Comparison of ENCODE assay signal across 1 cellular context in genomic region chr17:40019140-40019991, GRCh38.
TF ChIP-seq lines count a peak whose summit lies in the region.

No MANE protein-coding gene starts in this region.

TF ChIP-seq in HepG2, 621 proteins besides CTCF, POLR2A, EP300 and RAD21:
- no peak for TF ChIP-seq ZBTB20 (CRISPR knock-in tag; IDR thresholded peaks at IDR 0.05; ENCODE audit: borderline replicate concordance, low read depth)
- no peak for TF ChIP-seq ELF3 (CRISPR knock-in tag; IDR thresholded peaks at IDR 0.05)
- no peak for TF ChIP-seq KDM3A (CRISPR knock-in tag; IDR thresholded peaks at IDR 0.05; ENCODE audit: low read depth)
- no peak for TF ChIP-seq ZNF558 (CRISPR knock-in tag; IDR thresholded peaks at IDR 0.05; ENCODE audit: borderline replicate concordance)
- TF ChIP-seq BHLHE40 (IDR thresholded peaks at IDR 0.05; ENCODE audit: low read length), result no peak
